ENCODE assay signal across 16 cellular contexts in the genomic region with DNA sequence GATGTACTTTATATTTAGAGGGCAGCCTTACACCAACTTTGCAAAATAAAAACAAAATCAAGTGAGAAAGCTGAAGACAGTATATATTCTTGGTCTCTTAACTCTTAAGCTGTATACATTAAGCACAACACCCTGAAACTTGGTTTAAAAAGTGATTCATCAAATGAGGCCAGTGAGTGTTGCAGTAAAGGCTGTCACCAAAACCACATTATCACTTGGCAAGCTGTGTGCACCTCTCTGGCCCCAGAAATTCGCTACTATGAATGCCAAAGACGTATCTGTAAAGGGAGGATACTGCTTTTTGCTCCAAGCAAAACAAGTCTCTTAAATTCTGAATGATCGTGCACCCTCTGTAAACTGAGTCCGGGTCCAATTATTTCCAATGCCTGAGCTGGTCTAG.
A peak's percentile ranks its signal among the peaks of the same experiment; 100 is the strongest.
DNase-seq lines count a peak whose midpoint lies in the region; ATAC-seq, FAIRE-seq and TF ChIP-seq lines count a peak whose summit lies in the region.
"Had no signal": no experiment of that assay in that cellular context is flagged by ENCODE, and none has a peak within 500 bp of the region (broad histone marks: within the 10 kb centered on the region; RNA-seq: fewer than 3 reads in every experiment).

No MANE protein-coding gene starts in this region.

- no peak for TF ChIP-seq POLR2A in H54 (IDR thresholded peaks at IDR 0.05; ENCODE audit: low read depth, low read length)

- H3K4me3 ChIP-seq in astrocyte of the spinal cord (ENCODE audit: low read depth, low read length), result no peak overlapping the region
- H3K4me3 ChIP-seq: cardiac muscle cell, gastroesophageal sphincter, sigmoid colon, uterus had no signal

- DNase-seq in Daoy (ENCODE audit: low read depth), result peak; percentile 47
- peak; percentile 33 for DNase-seq in H54 (ENCODE audit: insufficient read length, low spot score)
- DNase-seq in astrocyte of the spinal cord (ENCODE audit: low read depth, low spot score), result peak; percentile 31
- DNase-seq in myocyte (ENCODE audit: low read depth), result peak; percentile 20
- no peak for DNase-seq in D341Med (ENCODE audit: low spot score)
- no peak for DNase-seq in ACHN
- DNase-seq: activated effector memory CD4-positive, alpha-beta T cell treated with anti-CD3 and anti-CD28 coated beads, Interleukin-2, amount 50 U/mL, for 16 hours; C1 segment of cervical spinal cord; sigmoid colon; SK-N-SH; stimulated activated naive B cell treated with anti-CD40 and anti-IgM and Interleukin-4, amounts not matched to agents 10 μg/mL and 1 μg/mL and 100 μg/mL, for 72 hours; uterus had no signal

- TF ChIP-seq CTCF in astrocyte of the spinal cord (IDR thresholded peaks at IDR 0.05; ENCODE audit: low read depth, low read length), result no peak

- ATAC-seq in GM19455 (IDR thresholded peaks at IDR 0.05; ENCODE audit: unreplicated experiment), result no peak
- ATAC-seq: gastroesophageal sphincter; stimulated activated naive B cell treated with anti-CD40 and anti-IgM and Interleukin-4, amounts not matched to agents 10 μg/mL and 1 μg/mL and 100 μg/mL, for 72 hours had no signal

- no peak for FAIRE-seq in H54 (lab: Jason Lieb, UNC)
- FAIRE-seq: GM12892 had no signal

- in situ Hi-C loops in astrocyte of the spinal cord (cut with HindIII; ENCODE audit: low sequenced_read_pairs), result no loop called here
- in situ Hi-C loops in ACHN (cut with HindIII; ENCODE audit: low pct_ligation_motif_present, low pct_unique_long_range_greater_than_20kb, low sequenced_read_pairs), result no loop called here

Comparison
In these comparisons a context has a peak if more than half of its experiments do, and no peak if none do; other contexts are left out.
1. DNase-seq: peak in Daoy (single experiment), H54 (single experiment), astrocyte of the spinal cord (single experiment) and myocyte (single experiment); none in D341Med (single experiment) and ACHN (single experiment).